In genomic region chr7:43868181-43868580, GRCh38 we compare ENCODE assay signal across 11 cellular contexts. TPM values are rescaled to one million over a fixed set of nuclear protein-coding genes. Genes with fewer than 3 reads are reported as not detected.
DNase-seq lines count a peak whose midpoint lies in the region; ATAC-seq, FAIRE-seq and TF ChIP-seq lines count a peak whose summit lies in the region.
"Had no signal": no experiment of that assay in that cellular context is flagged by ENCODE, and none has a peak within 500 bp of the region (broad histone marks: within the 10 kb centered on the region; RNA-seq: fewer than 3 reads in every experiment).

No MANE protein-coding gene starts in this region.

- H3K4me2 ChIP-seq in GM23248 (ENCODE audit: unreplicated experiment), result peak overlapping the region; percentile 94

- peaks cover 40% of the 10 kb centered on the region for H3F3A ChIP-seq in GM23248 (ENCODE audit: insufficient read depth)

- H3K9me3 ChIP-seq in GM23248 (ENCODE audit: low read depth), result no peaks in the 10 kb centered on the region
- H3K9me3 ChIP-seq in SJSA1 (replicated peaks), result no peaks in the 10 kb centered on the region
- H3K9me3 ChIP-seq in esophagus squamous epithelium, result no peaks in the 10 kb centered on the region

- peak overlapping the region; percentile 43; the same call in 1 of the 2 replicates for H2AFZ ChIP-seq in GM23248

- H3K4me1 ChIP-seq in GM23248 (ENCODE audit: insufficient read depth), result peaks cover 41% of the 10 kb centered on the region
- H3K4me1 ChIP-seq in SJSA1 (replicated peaks), result peaks cover 34% of the 10 kb centered on the region
- peaks cover 18 to 53% (median 37%) of the 10 kb centered on the region in 3 donors for H3K4me1 ChIP-seq in esophagus squamous epithelium

- peaks cover 15% of the 10 kb centered on the region for H3K79me2 ChIP-seq in GM23248 (ENCODE audit: insufficient read depth)

- H3K27ac ChIP-seq in GM23248, result peak overlapping the region; percentile 100; the same call in 1 of the 2 replicates
- H3K27ac ChIP-seq in SJSA1, result no peak overlapping the region
- H3K27ac ChIP-seq in esophagus squamous epithelium, result peak overlapping the region in 2 of 4 donors; percentile 84 to 85

- intact Hi-C loops in esophagus squamous epithelium (cut with DNase I), result no loop called here

- ATAC-seq in HG03469 (IDR thresholded peaks at IDR 0.05; ENCODE audit: unreplicated experiment), result no peak

- H3K9me2 ChIP-seq in GM23248 (ENCODE audit: insufficient read depth), result no peaks in the 10 kb centered on the region

- 75 to 77% methylated on average over 7 of the region's 7 CpGs for WGBS in GM23248 (ENCODE audit: low coverage in 1 of 2, low lambda C conversion rate in 2 of 2, missing lambda C conversion rate in 2 of 2), 2 experiments
- 58% methylated on average over 7 of the region's 7 CpGs for WGBS in esophagus squamous epithelium, 2 donors

- peak overlapping the region; percentile 98 for H3K9ac ChIP-seq in GM23248

- DNase-seq in GM23248 (no peak), SJSA1 (ENCODE audit: low read depth in 1 of 2, low spot score in 2 of 2) (no peak), esophagus squamous epithelium (lab: John Stamatoyannopoulos, UW) (no peak), skeletal muscle cell (ENCODE audit: low read depth) (no peak), D721Med (ENCODE audit: insufficient read length, low spot score) (no peak), NCI-H187 (lab: John Stamatoyannopoulos, UW) (no peak), inferior parietal cortex (ENCODE audit: extremely low spot score) (no peak)
- DNase-seq: activated CD4-positive, alpha-beta T cell treated with anti-CD3 and anti-CD28 coated beads, Interleukin-2, amount 50 U/mL, for 1 hour; Kasumi-1; stimulated activated CD8-positive, alpha-beta memory T cell treated with anti-CD3 and anti-CD28 coated beads, Interleukin-4, amount 100 ng/mL, for 48 hours had no signal

- H4K20me1 ChIP-seq in GM23248 (ENCODE audit: insufficient read depth), result no peaks in the 10 kb centered on the region

- H3K27me3 ChIP-seq in GM23248 (replicated peaks; ENCODE audit: insufficient read depth), result no peaks in the 10 kb centered on the region
- H3K27me3 ChIP-seq in SJSA1 (replicated peaks), result no peaks in the 10 kb centered on the region
- H3K27me3 ChIP-seq in esophagus squamous epithelium, result no peaks in the 10 kb centered on the region

- in situ Hi-C loops in GM23248 (cut with MboI), result no loop called here

- H3K4me3 ChIP-seq in GM23248, result peak overlapping the region; percentile 85
- H3K4me3 ChIP-seq in SJSA1, result peak overlapping the region; percentile 63
- H3K4me3 ChIP-seq in esophagus squamous epithelium, result peak overlapping the region in 3 of 4 donors; percentile 66 to 93 (median 91)
- H3K4me3 ChIP-seq in skeletal muscle cell (ENCODE audit: low read depth, low read length), result peak overlapping the region; percentile 70

- H3K36me3 ChIP-seq in GM23248 (ENCODE audit: low read depth) (no peaks in the 10 kb centered on the region; the same call in none of the 2 replicates), SJSA1 (peaks cover 26% of the 10 kb centered on the region), esophagus squamous epithelium (peaks cover 0 to 29% (median 7%) of the 10 kb centered on the region in 3 donors)

- FAIRE-seq in D721Med (lab: Jason Lieb, UNC), result no peak

- TF ChIP-seq CTCF in esophagus squamous epithelium (IDR thresholded peaks at IDR 0.05) (no peak), D721Med (IDR thresholded peaks at IDR 0.05; ENCODE audit: insufficient read depth, missing control alignments) (no peak)

- TF ChIP-seq POLR2A in esophagus squamous epithelium (IDR thresholded peaks at IDR 0.05), result no peak

RNA-seq across cellular contexts. Expression of gene MRPS24, which starts 1.1 kb away (rescaled TPM):
- 79.3 and 113 TPM in 2 replicates for total RNA-seq in GM23248 (2014; rRNA removed; shearing (Covaris generic))
- 163 and 166 TPM in 2 replicates for polyA plus RNA-seq in GM23248 (2016; fragmentation: Nextera tagmentation; extraction: Ambion mirVana)
- 146 and 224 TPM in 2 replicates for total RNA-seq in SJSA1 (2014; rRNA removed; shearing (Covaris generic))
- total RNA-seq in esophagus squamous epithelium, result 100 to 1,000 TPM in 3 of 4 donors, 10 to 100 TPM in 1; 86.0 to 144 (median 117) TPM

RNA-seq across cellular contexts. Expression of gene URGCP, which starts 38.2 kb away (rescaled TPM):
- total RNA-seq in GM23248 (2014; rRNA removed; shearing (Covaris generic)), result 29.6 and 36.8 TPM in 2 replicates
- polyA plus RNA-seq in GM23248 (2016; fragmentation: Nextera tagmentation; extraction: Ambion mirVana), result 25.9 and 26.5 TPM in 2 replicates
- total RNA-seq in SJSA1 (2014; rRNA removed; shearing (Covaris generic)), result 20.4 and 25.4 TPM in 2 replicates
- total RNA-seq in esophagus squamous epithelium, result 10 to 100 TPM; 18.3 to 22.8 (median 21.1) TPM

RNA-seq across cellular contexts. Expression of gene UBE2D4, which starts 58.1 kb away (rescaled TPM):
- total RNA-seq in GM23248 (2014; rRNA removed; shearing (Covaris generic)), result 21.7 and 33.0 TPM in 2 replicates
- polyA plus RNA-seq in GM23248 (2016; fragmentation: Nextera tagmentation; extraction: Ambion mirVana), result 20.5 and 22.0 TPM in 2 replicates
- total RNA-seq in SJSA1 (2014; rRNA removed; shearing (Covaris generic)), result 12.1 and 13.0 TPM in 2 replicates
- 10 to 100 TPM in 1 of 4 donors, 1 to 10 TPM in 3; 8.8 to 10.9 (median 9.5) TPM for total RNA-seq in esophagus squamous epithelium
